In genomic region chr6:134240664-134241431, GRCh38 we compare ENCODE assay signal across 7 cellular contexts.
DNase-seq lines count a peak whose midpoint lies in the region; ATAC-seq and TF ChIP-seq lines count a peak whose summit lies in the region.

No MANE protein-coding gene starts in this region.

- TF ChIP-seq POLR2A in transverse colon (IDR thresholded peaks at IDR 0.05): no peak

- no peak overlapping the region for H3K4me3 ChIP-seq in transverse colon

- H3K27ac Mint-ChIP-seq in T-helper 1 cell treated with Interleukin-12 subunit alpha and Interleukin-12 subunit beta and Interleukin-4 antibody, amounts not matched to agents 30 μg/mL and 1 μg/mL, for 36 hours: peak overlapping the region; percentile 91

- peaks cover 47% of the 10 kb centered on the region for H3K4me1 Mint-ChIP-seq in T-helper 1 cell treated with Interleukin-12 subunit alpha and Interleukin-12 subunit beta and Interleukin-4 antibody, amounts not matched to agents 30 μg/mL and 1 μg/mL, for 36 hours (ENCODE audit: low read depth)

- H3K9me3 Mint-ChIP-seq in T-helper 1 cell treated with Interleukin-12 subunit alpha and Interleukin-12 subunit beta and Interleukin-4 antibody, amounts not matched to agents 30 μg/mL and 1 μg/mL, for 36 hours: peaks cover 10% of the 10 kb centered on the region

- intact Hi-C loops in transverse colon (cut with DNase I; ENCODE audit: low total_unique reads): no loop called here

- no peaks in the 10 kb centered on the region for H3K27me3 ChIP-seq in transverse colon

- H3K36me3 ChIP-seq in transverse colon: no peaks in the 10 kb centered on the region

- no peaks in the 10 kb centered on the region for H3K9me3 ChIP-seq in transverse colon

- H3K4me1 ChIP-seq in transverse colon: no peaks in the 10 kb centered on the region

- peak; percentile 69 for DNase-seq in activated naive CD4-positive, alpha-beta T cell treated with anti-CD3 and anti-CD28 coated beads, Interleukin-2, amount 50 U/mL, for 16 hours
- DNase-seq in omental fat pad (ENCODE audit: low spot score) (peak; percentile 47), transverse colon (peak; percentile 53), NCI-H2227 (lab: John Stamatoyannopoulos, UW; ENCODE audit: unreplicated experiment) (no peak)

- peak overlapping the region; percentile 61 for H3K4me3 Mint-ChIP-seq in T-helper 1 cell treated with Interleukin-12 subunit alpha and Interleukin-12 subunit beta and Interleukin-4 antibody, amounts not matched to agents 30 μg/mL and 1 μg/mL, for 36 hours

- H3K36me3 Mint-ChIP-seq in T-helper 1 cell treated with Interleukin-12 subunit alpha and Interleukin-12 subunit beta and Interleukin-4 antibody, amounts not matched to agents 30 μg/mL and 1 μg/mL, for 36 hours (ENCODE audit: low read depth): peaks cover 9% of the 10 kb centered on the region

- no peak for TF ChIP-seq EP300 in transverse colon (IDR thresholded peaks at IDR 0.05; ENCODE audit: low read depth)

- WGBS in transverse colon (ENCODE audit: low coverage in 1 of 2), 2 donors: 51 to 59% methylated on average over 5 to 9 of the region's 9 CpGs

- no peaks in the 10 kb centered on the region for H3K27me3 Mint-ChIP-seq in T-helper 1 cell treated with Interleukin-12 subunit alpha and Interleukin-12 subunit beta and Interleukin-4 antibody, amounts not matched to agents 30 μg/mL and 1 μg/mL, for 36 hours (ENCODE audit: low read depth)

- TF ChIP-seq CTCF in omental fat pad (IDR thresholded peaks at IDR 0.05): no peak
- TF ChIP-seq CTCF in transverse colon (IDR thresholded peaks at IDR 0.05): no peak

- no peak for ATAC-seq in omental fat pad (ENCODE audit: low FRiP score)
- no peak for ATAC-seq in HG03108 (IDR thresholded peaks at IDR 0.05; ENCODE audit: unreplicated experiment)
- ATAC-seq in GM19395 (IDR thresholded peaks at IDR 0.05; ENCODE audit: unreplicated experiment): no peak

- in situ Hi-C loops in transverse colon (cut with MboI; ENCODE audit: low pct_ligation_motif_present in 1 of 4, low pct_unique_long_range_greater_than_20kb in 1 of 4, low sequenced_read_pairs in 3 of 4): no loop called here

- no peak overlapping the region for H3K27ac ChIP-seq in transverse colon
